Comparison of ENCODE assay signal across 12 cellular contexts in the genomic region with DNA sequence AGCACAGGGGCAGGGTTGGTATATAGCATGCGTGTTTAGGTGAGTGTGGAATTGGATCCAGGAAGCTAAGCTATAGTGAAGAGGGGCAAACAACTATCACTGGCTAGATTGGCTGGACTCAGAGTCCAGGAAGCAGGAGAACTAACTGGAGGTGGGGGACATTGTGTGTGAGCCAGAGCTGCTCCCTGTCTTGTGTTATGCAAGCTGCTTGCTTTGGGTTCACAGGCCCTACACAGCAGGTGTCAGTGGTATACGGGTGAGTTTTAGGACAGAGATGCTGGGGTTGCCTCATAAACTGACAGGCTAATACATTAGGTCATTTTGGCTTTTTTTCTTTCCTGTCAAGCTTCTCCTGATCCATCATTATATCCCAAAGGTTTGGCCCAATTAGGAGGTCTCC.
DNase-seq lines count a peak whose midpoint lies in the region; ATAC-seq lines count a peak whose summit lies in the region.
"Had no signal": no experiment of that assay in that cellular context is flagged by ENCODE, and none has a peak within 500 bp of the region (broad histone marks: within the 10 kb centered on the region; RNA-seq: fewer than 3 reads in every experiment).

No MANE protein-coding gene starts in this region.

- H3K18ac ChIP-seq in neuronal stem cell (ENCODE audit: low read length), result no peak overlapping the region

- H3K4me2 ChIP-seq in neuronal stem cell (ENCODE audit: insufficient read depth, low read length, poor library complexity, severe bottlenecking), result no peak overlapping the region
- H3K4me2 ChIP-seq: BLaER1 treated with 17β-estradiol and CSF1 and Interleukin-3, amounts not matched to agents 10 nM and 100 nM had no signal

- WGBS in neuronal stem cell (ENCODE audit: extremely low coverage in 2 of 2, insufficient read length in 2 of 2, insufficient replicate concordance in 1 of 2), 2 donors, result no CpG with 5 or more reads among the region's 2 CpGs

- H3K27ac ChIP-seq in neuronal stem cell (replicated peaks; ENCODE audit: low read length), result no peak overlapping the region
- H3K27ac ChIP-seq: BLaER1 treated with 17β-estradiol and CSF1 and Interleukin-3, amounts not matched to agents 10 nM and 100 nM had no signal

- no peak overlapping the region for H2BK12ac ChIP-seq in neuronal stem cell (ENCODE audit: low read length)

- DNase-seq in H7, result peak; percentile 10
- peak; percentile 8 for DNase-seq in NCI-H69 (lab: John Stamatoyannopoulos, UW)
- peak; percentile 22 for DNase-seq in retina
- no peak for DNase-seq in neuronal stem cell (ENCODE audit: low spot score)
- DNase-seq: Calu3; CD8-positive, alpha-beta T cell; DMS79 treated with DMSO at 0.1 percent for 48 hours; GF-D8 had no signal

- H3K27me3 ChIP-seq in H7 (ENCODE audit: control insufficient read depth, insufficient read depth, low read length) (no peaks in the 10 kb centered on the region), neuronal stem cell (ENCODE audit: control insufficient read depth in 3 of 3, insufficient read depth in 3 of 3, low read depth in 1 of 3, low read length in 3 of 3) (no peaks in the 10 kb centered on the region)
- H3K27me3 ChIP-seq: BLaER1 treated with 17β-estradiol and CSF1 and Interleukin-3, amounts not matched to agents 10 nM and 100 nM had no signal

- no peak for ATAC-seq in HG02798 (IDR thresholded peaks at IDR 0.05; ENCODE audit: poor library complexity, unreplicated experiment)
- no peak for ATAC-seq in HG03025 (IDR thresholded peaks at IDR 0.05; ENCODE audit: low FRiP score, unreplicated experiment)
- ATAC-seq: CD8-positive, alpha-beta T cell had no signal

- no peak overlapping the region for H3K23ac ChIP-seq in neuronal stem cell (ENCODE audit: low read depth, low read length, poor library complexity)

- H3K4me3 ChIP-seq in H7 (ENCODE audit: insufficient read depth, low read depth, low read length), result no peak overlapping the region
- H3K4me3 ChIP-seq in neuronal stem cell (ENCODE audit: low read length in 2 of 2), result no peak overlapping the region
- H3K4me3 ChIP-seq: BLaER1 treated with 17β-estradiol and CSF1 and Interleukin-3, amounts not matched to agents 10 nM and 100 nM; HAP-1 had no signal

- no peak overlapping the region for H2BK120ac ChIP-seq in neuronal stem cell (ENCODE audit: low read depth, low read length)

- no peak overlapping the region for H4K8ac ChIP-seq in neuronal stem cell (ENCODE audit: low read depth, low read length)

- no peak overlapping the region for H2BK5ac ChIP-seq in neuronal stem cell (ENCODE audit: low read length)

- H3K4me1 ChIP-seq in neuronal stem cell (ENCODE audit: control insufficient read depth in 2 of 2, insufficient read depth in 1 of 2, low read depth in 1 of 2, low read length in 2 of 2), result no peaks in the 10 kb centered on the region
- H3K4me1 ChIP-seq: HAP-1 had no signal

- H3K79me1 ChIP-seq in neuronal stem cell (ENCODE audit: low read depth, low read length), result no peaks in the 10 kb centered on the region

- H3K9me3 ChIP-seq in neuronal stem cell (replicated peaks in 1 of 2; ENCODE audit: control insufficient read depth in 2 of 2, insufficient read depth in 1 of 2, low read depth in 1 of 2, low read length in 2 of 2), result no peaks in the 10 kb centered on the region
- H3K9me3 ChIP-seq: BLaER1 treated with 17β-estradiol and CSF1 and Interleukin-3, amounts not matched to agents 10 nM and 100 nM; HAP-1 had no signal

- H2BK15ac ChIP-seq in neuronal stem cell (ENCODE audit: low read length), result no peak overlapping the region

- H3K9ac ChIP-seq in neuronal stem cell (ENCODE audit: low read depth, low read length, poor library complexity), result no peak overlapping the region
- H3K9ac ChIP-seq: BLaER1 treated with 17β-estradiol and CSF1 and Interleukin-3, amounts not matched to agents 10 nM and 100 nM had no signal

- H3K36me3 ChIP-seq in H7 (replicated peaks; ENCODE audit: control insufficient read depth, insufficient read depth, low read length) (no peaks in the 10 kb centered on the region), neuronal stem cell (replicated peaks in 1 of 2; ENCODE audit: control insufficient read depth in 2 of 2, insufficient read depth in 2 of 2, low read length in 2 of 2) (no peaks in the 10 kb centered on the region)
- H3K36me3 ChIP-seq: BLaER1 treated with 17β-estradiol and CSF1 and Interleukin-3, amounts not matched to agents 10 nM and 100 nM; HAP-1 had no signal

- H3K4ac ChIP-seq in neuronal stem cell (ENCODE audit: low read length), result no peak overlapping the region

- H4K91ac ChIP-seq in neuronal stem cell (ENCODE audit: low read depth, low read length, poor library complexity), result no peak overlapping the region

- no peak overlapping the region for H3K14ac ChIP-seq in neuronal stem cell (ENCODE audit: low read length)

- no peak overlapping the region for H2AFZ ChIP-seq in neuronal stem cell (ENCODE audit: low read length)

- H2AK5ac ChIP-seq in neuronal stem cell (ENCODE audit: low read depth, low read length), result no peak overlapping the region
